28 cellular contexts compared by ENCODE assay signal in genomic region chr2:197897944-197898678, GRCh38.
"Had no signal": no experiment of that assay in that cellular context is flagged by ENCODE, and none has a peak within 500 bp of the region (broad histone marks: within the 10 kb centered on the region; RNA-seq: fewer than 3 reads in every experiment).

No MANE protein-coding gene starts in this region.

- ATAC-seq: natural killer cell; right lobe of liver; stimulated activated effector memory CD8-positive, alpha-beta T cell treated with anti-CD3 and anti-CD28 coated beads, Interleukin-12 subunit alpha, Interleukin-12 subunit beta, amount 100 ng/mL, for 72 hours; stimulated activated naive B cell treated with anti-CD40 and anti-IgM and Interleukin-4, amounts not matched to agents 10 μg/mL and 1 μg/mL and 100 μg/mL, for 72 hours had no signal

- H3K27me3 Mint-ChIP-seq: progenitor cell of endocrine pancreas had no signal

- H3K27ac ChIP-seq: neural progenitor cell, ovary, parathyroid adenoma, right lobe of liver, sigmoid colon, stomach, thoracic aorta, thyroid gland, tibial nerve, upper lobe of left lung, vagina had no signal

- H3K4me3 ChIP-seq: neural progenitor cell, ovary, right atrium auricular region, right lobe of liver, sigmoid colon, stomach, thoracic aorta, thyroid gland, tibial nerve, upper lobe of left lung, vagina had no signal

- H3K4me1 ChIP-seq: neural progenitor cell, right lobe of liver, thyroid gland, vagina had no signal

- H3K27me3 ChIP-seq: neural progenitor cell, ovary, right atrium auricular region, right lobe of liver, sigmoid colon, thyroid gland, tibial nerve, upper lobe of left lung, vagina had no signal

- DNase-seq: natural killer cell; occipital lobe; ovary; posterior cingulate gyrus; retina; right lobe of liver; sigmoid colon; small intestine; stimulated activated CD4-positive, alpha-beta T cell treated with anti-CD3 and anti-CD28 coated beads, Interleukin-15, amount 100 ng/mL, for 24 hours; stimulated activated CD4-positive, alpha-beta T cell treated with anti-CD3 and anti-CD28 coated beads, Interleukin-2, amount 100 ng/mL, for 24 hours; stimulated activated CD4-positive, alpha-beta T cell treated with anti-CD3 and anti-CD28 coated beads, Interleukin-2, amount 100 ng/mL, for 48 hours; stimulated activated CD4-positive, alpha-beta T cell treated with anti-CD3 and anti-CD28 coated beads, Interleukin-4, amount 100 ng/mL, for 24 hours; stimulated activated naive B cell treated with anti-CD40 and anti-IgM and Interleukin-4, amounts not matched to agents 10 μg/mL and 1 μg/mL and 100 μg/mL, for 72 hours; stimulated activated naive CD4-positive, alpha-beta T cell treated with Interleukin-2 at 50 U/mL for 16 hours; stomach; thyroid gland; trophoblast cell; upper lobe of left lung had no signal

- H3K27ac Mint-ChIP-seq: natural killer cell; nephron; neural progenitor cell; progenitor cell of endocrine pancreas; stimulated activated effector memory CD8-positive, alpha-beta T cell treated with anti-CD3 and anti-CD28 coated beads, Interleukin-12 subunit alpha, Interleukin-12 subunit beta, amount 100 ng/mL, for 72 hours; stimulated activated naive B cell treated with anti-CD40 and anti-IgM and Interleukin-4, amounts not matched to agents 10 μg/mL and 1 μg/mL and 100 μg/mL, for 72 hours; stimulated activated naive CD8-positive, alpha-beta T cell treated with anti-CD3 and anti-CD28 coated beads, Interleukin-15, Interleukin-2, amounts not matched to agents 100 ng/mL and 50 ng/mL, for 24 hours had no signal

- H3K4me3 Mint-ChIP-seq: natural killer cell; nephron; neural progenitor cell; stimulated activated effector memory CD8-positive, alpha-beta T cell treated with anti-CD3 and anti-CD28 coated beads, Interleukin-12 subunit alpha, Interleukin-12 subunit beta, amount 100 ng/mL, for 72 hours; stimulated activated naive B cell treated with anti-CD40 and anti-IgM and Interleukin-4, amounts not matched to agents 10 μg/mL and 1 μg/mL and 100 μg/mL, for 72 hours; stimulated activated naive CD8-positive, alpha-beta T cell treated with anti-CD3 and anti-CD28 coated beads, Interleukin-15, Interleukin-2, amounts not matched to agents 100 ng/mL and 50 ng/mL, for 24 hours had no signal

- H3K9me3 Mint-ChIP-seq: nephron; neural progenitor cell; stimulated activated effector memory CD8-positive, alpha-beta T cell treated with anti-CD3 and anti-CD28 coated beads, Interleukin-12 subunit alpha, Interleukin-12 subunit beta, amount 100 ng/mL, for 72 hours; stimulated activated naive CD8-positive, alpha-beta T cell treated with anti-CD3 and anti-CD28 coated beads, Interleukin-15, Interleukin-2, amounts not matched to agents 100 ng/mL and 50 ng/mL, for 24 hours had no signal

- H3K36me3 ChIP-seq: neural progenitor cell, ovary, right atrium auricular region, right lobe of liver, sigmoid colon, stomach, thoracic aorta, thyroid gland, tibial nerve, upper lobe of left lung, vagina had no signal

- H3K9me3 ChIP-seq: ovary, right atrium auricular region, right lobe of liver, sigmoid colon, stomach, thoracic aorta, thyroid gland, tibial nerve, upper lobe of left lung, vagina had no signal

- H3K36me3 Mint-ChIP-seq: natural killer cell; neural progenitor cell; stimulated activated effector memory CD8-positive, alpha-beta T cell treated with anti-CD3 and anti-CD28 coated beads, Interleukin-12 subunit alpha, Interleukin-12 subunit beta, amount 100 ng/mL, for 72 hours; stimulated activated naive B cell treated with anti-CD40 and anti-IgM and Interleukin-4, amounts not matched to agents 10 μg/mL and 1 μg/mL and 100 μg/mL, for 72 hours had no signal

- H3K4me1 Mint-ChIP-seq: natural killer cell; neural progenitor cell; stimulated activated naive B cell treated with anti-CD40 and anti-IgM and Interleukin-4, amounts not matched to agents 10 μg/mL and 1 μg/mL and 100 μg/mL, for 72 hours had no signal
